In genomic region chr3:114527036-114527644, GRCh38 we compare ENCODE assay signal across 9 cellular contexts.
DNase-seq lines count a peak whose midpoint lies in the region; ATAC-seq and TF ChIP-seq lines count a peak whose summit lies in the region.
"Had no signal": no experiment of that assay in that cellular context is flagged by ENCODE, and none has a peak within 500 bp of the region (broad histone marks: within the 10 kb centered on the region; RNA-seq: fewer than 3 reads in every experiment).

No MANE protein-coding gene starts in this region.

- in situ Hi-C loops in astrocyte of the spinal cord (cut with HindIII; ENCODE audit: low sequenced_read_pairs), result no loop called here

- H3K27ac ChIP-seq in DND-41 (ENCODE audit: low read length), result no peak overlapping the region

- TF ChIP-seq CTCF in DND-41 (IDR thresholded peaks at IDR 0.05; ENCODE audit: borderline replicate concordance, extremely low read depth, low read length, poor library complexity, severe bottlenecking), result peak; percentile 32
- peak; percentile 72 for TF ChIP-seq CTCF in astrocyte of the spinal cord (IDR thresholded peaks at IDR 0.05; ENCODE audit: low read depth, low read length)

- DNase-seq in DND-41 (no peak), astrocyte of the spinal cord (ENCODE audit: low read depth, low spot score) (no peak), lung microvascular endothelial cell (ENCODE audit: low read depth in 2 of 2) (peak; percentile 37 to 40), KG1 (lab: John Stamatoyannopoulos, UW) (no peak), COLO668 (lab: John Stamatoyannopoulos, UW; ENCODE audit: unreplicated experiment) (no peak)
- no peak for DNase-seq in stimulated activated CD4-positive, alpha-beta T cell treated with anti-CD3 and anti-CD28 coated beads, Interleukin-4, amount 100 ng/mL, for 24 hours
- DNase-seq: effector memory CD4-positive, alpha-beta T cell had no signal

- no peaks in the 10 kb centered on the region for H3K4me1 ChIP-seq in DND-41 (ENCODE audit: insufficient read depth, low read length)

- no peaks in the 10 kb centered on the region for H4K20me1 ChIP-seq in DND-41 (ENCODE audit: insufficient read depth, low read length)

- no peaks in the 10 kb centered on the region for H3K9me3 ChIP-seq in DND-41 (ENCODE audit: insufficient read depth, low read length, severe bottlenecking)

- no peak overlapping the region for H3K4me3 ChIP-seq in DND-41 (ENCODE audit: low read depth in 1 of 2, low read length in 2 of 2)
- no peak overlapping the region for H3K4me3 ChIP-seq in astrocyte of the spinal cord (ENCODE audit: low read depth, low read length)

- no peaks in the 10 kb centered on the region for H3K36me3 ChIP-seq in DND-41 (ENCODE audit: insufficient read depth, low read length)

- ATAC-seq in DND-41 (ENCODE audit: insufficient read depth, low read depth), result no peak
- peak; percentile 53 for ATAC-seq in HG03354 (IDR thresholded peaks at IDR 0.05; ENCODE audit: poor library complexity, severe bottlenecking, unreplicated experiment)
- no peak for ATAC-seq in GM19035 (IDR thresholded peaks at IDR 0.05; ENCODE audit: unreplicated experiment)

- no peak overlapping the region for H2AFZ ChIP-seq in DND-41 (ENCODE audit: low read depth, low read length)

- no peak overlapping the region for H3K4me2 ChIP-seq in DND-41 (ENCODE audit: insufficient read depth, low read length)

- no peaks in the 10 kb centered on the region for H3K27me3 ChIP-seq in DND-41 (ENCODE audit: insufficient read depth, low read length, poor library complexity)

- no peaks in the 10 kb centered on the region for H3K79me2 ChIP-seq in DND-41 (ENCODE audit: insufficient read depth, low read length)

- no peak overlapping the region for H3K9ac ChIP-seq in DND-41 (ENCODE audit: low read depth, low read length)

Comparison
In these comparisons a context has a peak if more than half of its experiments do, and no peak if none do; other contexts are left out.
1. DNase-seq: peak in lung microvascular endothelial cell (2 of 2); none in DND-41 (single experiment), astrocyte of the spinal cord (single experiment), stimulated activated CD4-positive, alpha-beta T cell treated with anti-CD3 and anti-CD28 coated beads, Interleukin-4, amount 100 ng/mL, for 24 hours (single experiment), KG1 (single experiment) and COLO668 (single experiment).